Comparison of ENCODE assay signal across 16 cellular contexts in the genomic region with DNA sequence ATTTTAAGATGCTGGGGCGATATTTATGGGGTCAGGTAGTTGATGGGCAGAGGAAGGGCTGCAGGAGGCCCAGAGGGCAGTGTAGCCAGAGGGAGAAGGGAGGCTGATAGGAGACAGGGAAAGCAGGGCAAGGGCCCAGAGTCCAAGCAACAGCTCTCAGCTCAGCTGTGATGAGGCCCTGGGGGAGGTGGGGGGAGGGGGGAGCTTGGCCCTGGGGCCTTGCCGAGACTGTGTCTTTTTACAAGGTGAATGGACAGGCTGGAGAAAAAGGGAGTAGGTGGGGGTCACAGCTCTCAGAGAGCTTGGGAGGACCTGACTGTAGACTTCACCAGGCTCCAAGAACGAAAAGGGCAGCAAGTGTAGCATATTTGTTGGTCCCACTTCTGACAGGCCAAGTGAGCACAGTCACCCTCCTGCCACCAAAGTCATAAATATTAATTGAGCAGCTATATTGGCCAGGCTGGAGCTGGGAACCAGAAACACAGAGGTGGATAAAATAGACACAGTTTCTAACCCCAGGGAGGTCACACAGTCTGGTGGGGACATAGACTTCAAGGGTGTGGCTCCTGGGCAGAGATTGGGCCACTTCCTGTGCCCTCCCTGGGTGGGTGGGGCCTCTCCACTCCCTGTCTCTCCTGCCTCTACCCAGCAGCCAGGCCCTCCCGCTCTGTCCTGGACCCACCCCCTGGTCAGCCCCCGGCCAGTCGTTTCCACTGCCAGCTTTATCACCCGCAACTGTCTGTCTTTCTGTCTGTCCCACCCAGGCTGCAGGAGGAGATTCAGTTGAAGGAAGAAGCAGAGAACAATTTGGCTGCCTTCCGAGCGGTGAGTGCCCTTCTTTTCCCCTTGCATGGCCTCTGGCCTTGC. TPM values are rescaled to one million over a fixed set of nuclear protein-coding genes. Genes with fewer than 3 reads are reported as not detected.
DNase-seq lines count a peak whose midpoint lies in the region; ATAC-seq and TF ChIP-seq lines count a peak whose summit lies in the region.
"Had no signal": no experiment of that assay in that cellular context is flagged by ENCODE, and none has a peak within 500 bp of the region (broad histone marks: within the 10 kb centered on the region; RNA-seq: fewer than 3 reads in every experiment).

No MANE protein-coding gene starts in this region.

- TF ChIP-seq EP300 in ovary (IDR thresholded peaks at IDR 0.05), result no peak

- H3K27ac ChIP-seq in ovary, result no peak overlapping the region
- H3K27ac ChIP-seq: suprapubic skin, WERI-Rb-1 had no signal

- H3K36me3 Mint-ChIP-seq in T-helper 2 cell treated with Interferon-gamma antibody and Interleukin-4, amounts not matched to agents 5 μg/mL and 100 μg/mL, for 36 hours (ENCODE audit: low read depth), result no peaks in the 10 kb centered on the region
- H3K36me3 Mint-ChIP-seq: activated naive CD4-positive, alpha-beta T cell treated with anti-CD3 and anti-CD28 coated beads, Interleukin-2, amount 10 ng/mL, durations not matched to agents 7 days and 5 days had no signal

- no peaks in the 10 kb centered on the region for H3K9me3 Mint-ChIP-seq in T-helper 2 cell treated with Interferon-gamma antibody and Interleukin-4, amounts not matched to agents 5 μg/mL and 100 μg/mL, for 36 hours
- H3K9me3 Mint-ChIP-seq: activated naive CD4-positive, alpha-beta T cell treated with anti-CD3 and anti-CD28 coated beads, Interleukin-2, amount 10 ng/mL, durations not matched to agents 7 days and 5 days had no signal

- H3K9me3 ChIP-seq in ovary, result no peaks in the 10 kb centered on the region
- H3K9me3 ChIP-seq: suprapubic skin had no signal

- TF ChIP-seq CTCF in ovary (IDR thresholded peaks at IDR 0.05), result no peak

- H3K36me3 ChIP-seq in ovary, result no peaks in the 10 kb centered on the region
- H3K36me3 ChIP-seq: suprapubic skin, WERI-Rb-1 had no signal

- peaks cover 29% of the 10 kb centered on the region for H3K27me3 Mint-ChIP-seq in T-helper 2 cell treated with Interferon-gamma antibody and Interleukin-4, amounts not matched to agents 5 μg/mL and 100 μg/mL, for 36 hours (ENCODE audit: low read depth)

- H3K4me3 ChIP-seq in ovary, result peak overlapping the region; percentile 43
- H3K4me3 ChIP-seq: suprapubic skin had no signal

- H3K27me3 ChIP-seq in ovary, result no peaks in the 10 kb centered on the region

- peaks cover 5% of the 10 kb centered on the region for H3K4me1 ChIP-seq in ovary (ENCODE audit: insufficient read depth)

- in situ Hi-C loops in KBM-7 (cut with MboI; ENCODE audit: low pct_unique_long_range_greater_than_20kb, low sequenced_read_pairs), result no loop called here

- H3K27ac Mint-ChIP-seq in T-helper 2 cell treated with Interferon-gamma antibody and Interleukin-4, amounts not matched to agents 5 μg/mL and 100 μg/mL, for 36 hours, result no peak overlapping the region
- H3K27ac Mint-ChIP-seq: activated naive CD4-positive, alpha-beta T cell treated with anti-CD3 and anti-CD28 coated beads, Interleukin-2, amount 10 ng/mL, durations not matched to agents 7 days and 5 days had no signal

- 66 to 72% (median 70%) methylated on average over 8 to 9 of the region's 9 CpGs for WGBS in ovary, 3 donors

- H3K4me1 Mint-ChIP-seq in T-helper 2 cell treated with Interferon-gamma antibody and Interleukin-4, amounts not matched to agents 5 μg/mL and 100 μg/mL, for 36 hours (ENCODE audit: low read depth), result no peaks in the 10 kb centered on the region

- intact Hi-C loops in Right ventricle myocardium inferior (cut with DNase I) (loop anchor here (5.0 kb wide), 1 partner anchor 228 kb away; no protein-coding TSS in a partner anchor), cardiac septum (cut with DNase I) (no loop called here), left cardiac atrium (cut with DNase I) (loop anchor here in 1 of 2 donors (2.0 to 10.0 kb wide), 2 partner anchors 15 to 225 kb away; no protein-coding TSS in a partner anchor), ovary (cut with DNase I) (no loop called here)

- TF ChIP-seq POLR2A in ovary (IDR thresholded peaks at IDR 0.05), result no peak

- peak; percentile 56 for ATAC-seq in Right ventricle myocardium inferior
- ATAC-seq in left cardiac atrium, result peak; percentile 57 to 70
- no peak for ATAC-seq in HG03565 (IDR thresholded peaks at IDR 0.05; ENCODE audit: unreplicated experiment)

- DNase-seq in Right ventricle myocardium inferior (ENCODE audit: missing footprints) (no peak), cardiac septum (ENCODE audit: low spot score) (no peak), left cardiac atrium (no peak), ovary (no peak), KBM-7 (no peak), NCI-H2171 treated with DMSO at 0.1 percent for 48 hours (lab: John Stamatoyannopoulos, UW) (no peak)
- no peak for DNase-seq in T-helper 2 cell treated with Interferon-gamma antibody and Interleukin-4, amounts not matched to agents 5 μg/mL and 100 μg/mL, for 36 hours (ENCODE audit: low spot score)
- DNase-seq: activated naive CD4-positive, alpha-beta T cell treated with anti-CD3 and anti-CD28 coated beads, Interleukin-2, amount 10 ng/mL, durations not matched to agents 7 days and 5 days; central memory CD4-positive, alpha-beta T cell; NCI-H1436 treated with DMSO at 0.1 percent for 48 hours; NCI-H82; WERI-Rb-1 had no signal

- H3K4me3 Mint-ChIP-seq in T-helper 2 cell treated with Interferon-gamma antibody and Interleukin-4, amounts not matched to agents 5 μg/mL and 100 μg/mL, for 36 hours, result no peak overlapping the region
- H3K4me3 Mint-ChIP-seq: activated naive CD4-positive, alpha-beta T cell treated with anti-CD3 and anti-CD28 coated beads, Interleukin-2, amount 10 ng/mL, durations not matched to agents 7 days and 5 days had no signal

RNA-seq across cellular contexts. Expression of gene DES, which starts 1.4 kb away (rescaled TPM):
- total RNA-seq in Right ventricle myocardium inferior (13,356 TPM), cardiac septum (21,230 TPM), left cardiac atrium (1,000 to 10,000 TPM; 5,895 to 7,519 TPM), ovary (1,000 to 10,000 TPM in 1 of 7 donors, 100 to 1,000 TPM in 4, 10 to 100 TPM in 2; 86.5 to 1,061 (median 184) TPM)
- polyA plus RNA-seq in ovary, result 100 to 1,000 TPM; 149 to 642 TPM
- total RNA-seq: epithelial cell of proximal tubule, SK-MEL-5 had no signal

RNA-seq across cellular contexts. Expression of gene SPEG, which starts 15.1 kb away (rescaled TPM):
- total RNA-seq in Right ventricle myocardium inferior, result 119 TPM
- 199 TPM for total RNA-seq in cardiac septum
- 10 to 100 TPM; 94.6 to 94.9 TPM for total RNA-seq in left cardiac atrium
- 10 to 100 TPM; 13.9 to 79.7 (median 29.6) TPM for total RNA-seq in ovary
- polyA plus RNA-seq in ovary, result 10 to 100 TPM in 1 of 2 donors, 1 to 10 TPM in 1; 9.9 to 31.4 TPM

RNA-seq across cellular contexts. Expression of gene DNPEP, which starts 31.9 kb away (rescaled TPM):
- total RNA-seq in Right ventricle myocardium inferior (66.6 TPM), cardiac septum (47.2 TPM), left cardiac atrium (10 to 100 TPM; 52.6 to 70.5 TPM), ovary (10 to 100 TPM; 34.7 to 72.9 (median 66.4) TPM)
- 10 to 100 TPM; 23.4 to 54.2 TPM for polyA plus RNA-seq in ovary

Comparison
In these comparisons a context has a peak if more than half of its experiments do, and no peak if none do; other contexts are left out.
1. RNA of gene DES, which starts 1.4 kb away (total RNA-seq): 21,230 TPM in cardiac septum (single experiment), 13,356 TPM in Right ventricle myocardium inferior (single experiment) and 5,895 to 7,519 TPM in left cardiac atrium; 86.5 to 1,061 TPM in ovary; every median in the first group is over 4 times any median in the second.